In the genomic region with DNA sequence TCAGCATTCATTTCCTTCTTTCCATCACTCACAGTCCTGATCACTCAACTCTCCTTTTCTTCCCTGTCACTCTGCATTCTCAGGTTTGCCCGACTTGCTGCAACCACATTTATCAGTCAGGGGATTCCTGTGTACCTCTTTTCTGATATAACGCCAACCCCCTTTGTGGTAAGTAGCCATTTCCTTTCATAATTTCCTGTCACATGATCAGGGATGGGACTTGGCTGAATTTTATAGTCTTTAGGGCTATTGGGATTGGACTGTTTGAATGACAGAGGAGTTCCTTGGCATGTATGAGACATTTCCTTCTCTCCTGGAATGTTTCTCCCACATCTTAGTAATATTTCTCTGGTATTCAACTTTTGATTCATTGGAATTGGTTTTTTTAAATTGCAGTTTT, we compare ENCODE assay signal across 10 cellular contexts. TPM values are rescaled to one million over a fixed set of nuclear protein-coding genes. Genes with fewer than 3 reads are reported as not detected.
DNase-seq lines count a peak whose midpoint lies in the region; ATAC-seq and TF ChIP-seq lines count a peak whose summit lies in the region.
"Had no signal": no experiment of that assay in that cellular context is flagged by ENCODE, and none has a peak within 500 bp of the region (broad histone marks: within the 10 kb centered on the region; RNA-seq: fewer than 3 reads in every experiment).

No MANE protein-coding gene starts in this region.

- H3K79me2 ChIP-seq in Karpas-422 (ENCODE audit: low read length), result peaks cover 19% of the 10 kb centered on the region

- peaks cover 45% of the 10 kb centered on the region; the same call in 1 of the 2 replicates for H3K36me3 ChIP-seq in Karpas-422 (ENCODE audit: insufficient read depth, low read length)

- H3K27ac ChIP-seq in Karpas-422 (ENCODE audit: low read length), result no peak overlapping the region

- TF ChIP-seq CTCF in fibroblast of mammary gland (conservative IDR thresholded peaks at IDR 0.05; ENCODE audit: control insufficient read depth, insufficient read depth, low read depth, low read length), result no peak

- H3K27ac Mint-ChIP-seq in activated CD8-positive, alpha-beta memory T cell treated with anti-CD3 and anti-CD28 coated beads, Interleukin-2, amount 10 ng/mL, durations not matched to agents 7 days and 5 days, result peak overlapping the region; percentile 37

- H3K27me3 ChIP-seq in Karpas-422 (ENCODE audit: low read length), result no peaks in the 10 kb centered on the region

- ATAC-seq in activated CD8-positive, alpha-beta memory T cell treated with anti-CD3 and anti-CD28 coated beads, Interleukin-2, amount 10 ng/mL, durations not matched to agents 7 days and 5 days, result peak; percentile 53
- ATAC-seq in stimulated activated naive CD8-positive, alpha-beta T cell treated with anti-CD3 and anti-CD28 coated beads, Interleukin-15, Interleukin-2, amounts not matched to agents 100 U/mL and 50 U/mL, for 24 hours, result peak; percentile 40

- H3K9ac ChIP-seq in Karpas-422 (ENCODE audit: low read length), result no peak overlapping the region

- DNase-seq in activated CD8-positive, alpha-beta memory T cell treated with anti-CD3 and anti-CD28 coated beads, Interleukin-2, amount 10 ng/mL, durations not matched to agents 7 days and 5 days, result no peak
- DNase-seq in activated CD8-positive, alpha-beta memory T cell treated with anti-CD3 and anti-CD28 coated beads for 24 hours, result no peak
- DNase-seq in SW 1271 (lab: John Stamatoyannopoulos, UW), result peak; percentile 51 to 68
- DNase-seq in fibroblast of mammary gland (ENCODE audit: low read depth), result peak; percentile 70
- no peak for DNase-seq in stimulated activated naive CD8-positive, alpha-beta T cell treated with anti-CD3 and anti-CD28 coated beads, Interleukin-15, Interleukin-2, amounts not matched to agents 100 U/mL and 50 U/mL, for 24 hours
- DNase-seq in DMS114 treated with DMSO at 0.1 percent for 48 hours (lab: John Stamatoyannopoulos, UW; ENCODE audit: unreplicated experiment), result no peak
- DNase-seq in Karpas-422, result no peak
- DNase-seq in middle frontal gyrus (ENCODE audit: extremely low spot score, low spot score), result no peak
- DNase-seq: midbrain had no signal

- H2AFZ ChIP-seq in Karpas-422 (ENCODE audit: low read length), result no peak overlapping the region

- no peak overlapping the region for H3K4me3 ChIP-seq in fibroblast of mammary gland (ENCODE audit: control insufficient read depth, low read depth, low read length)
- no peak overlapping the region for H3K4me3 ChIP-seq in Karpas-422 (ENCODE audit: low read length)
- H3K4me3 ChIP-seq: coronary artery had no signal

- H3K9me3 ChIP-seq in Karpas-422 (ENCODE audit: low read length), result no peaks in the 10 kb centered on the region

- CTCF ChIA-PET in activated CD8-positive, alpha-beta memory T cell treated with anti-CD3 and anti-CD28 coated beads, Interleukin-2, amount 10 ng/mL, durations not matched to agents 7 days and 5 days (lab: Charles Lee), result interaction anchor here (1.5 kb wide), 1 partner anchor 235 kb away, joined by 3 read pairs; no protein-coding TSS in a partner anchor

- H3K4me1 ChIP-seq in Karpas-422 (ENCODE audit: low read length), result no peaks in the 10 kb centered on the region

- no peaks in the 10 kb centered on the region for H3K9me3 Mint-ChIP-seq in activated CD8-positive, alpha-beta memory T cell treated with anti-CD3 and anti-CD28 coated beads, Interleukin-2, amount 10 ng/mL, durations not matched to agents 7 days and 5 days (ENCODE audit: low read depth)

- peaks cover 22% of the 10 kb centered on the region for H3K4me1 Mint-ChIP-seq in activated CD8-positive, alpha-beta memory T cell treated with anti-CD3 and anti-CD28 coated beads, Interleukin-2, amount 10 ng/mL, durations not matched to agents 7 days and 5 days

- H3K36me3 Mint-ChIP-seq in activated CD8-positive, alpha-beta memory T cell treated with anti-CD3 and anti-CD28 coated beads, Interleukin-2, amount 10 ng/mL, durations not matched to agents 7 days and 5 days, result peaks cover 38% of the 10 kb centered on the region

- H3K4me2 ChIP-seq in Karpas-422 (ENCODE audit: low read depth, low read length, poor library complexity, severe bottlenecking), result no peak overlapping the region

- H3K27me3 Mint-ChIP-seq in activated CD8-positive, alpha-beta memory T cell treated with anti-CD3 and anti-CD28 coated beads, Interleukin-2, amount 10 ng/mL, durations not matched to agents 7 days and 5 days, result no peaks in the 10 kb centered on the region

- H4K20me1 ChIP-seq in Karpas-422 (ENCODE audit: insufficient read depth, low read depth, low read length), result no peaks in the 10 kb centered on the region

- H3K9me2 ChIP-seq in Karpas-422 (replicated peaks; ENCODE audit: insufficient read depth, low read length), result no peaks in the 10 kb centered on the region

- no peak overlapping the region for H3K4me3 Mint-ChIP-seq in activated CD8-positive, alpha-beta memory T cell treated with anti-CD3 and anti-CD28 coated beads, Interleukin-2, amount 10 ng/mL, durations not matched to agents 7 days and 5 days

RNA-seq across cellular contexts. Expression of gene PGM2, which starts 11.0 kb away (rescaled TPM):
- 10 to 100 TPM; 38.6 to 49.0 TPM for total RNA-seq in activated CD8-positive, alpha-beta memory T cell treated with anti-CD3 and anti-CD28 coated beads, Interleukin-2, amount 10 ng/mL, durations not matched to agents 7 days and 5 days
- total RNA-seq in Karpas-422 (2014; rRNA removed; shearing (Covaris generic); ENCODE audit: low replicate concordance), result 30.4 and 40.3 TPM in 2 replicates

RNA-seq across cellular contexts. Expression of gene TBC1D1, which starts 53.4 kb away (rescaled TPM):
- total RNA-seq in activated CD8-positive, alpha-beta memory T cell treated with anti-CD3 and anti-CD28 coated beads, Interleukin-2, amount 10 ng/mL, durations not matched to agents 7 days and 5 days, result 10 to 100 TPM; 62.9 to 72.2 TPM
- total RNA-seq in Karpas-422 (2014; rRNA removed; shearing (Covaris generic); ENCODE audit: low replicate concordance), result 30.5 and 47.9 TPM in 2 replicates

Comparison
In these comparisons a context has a peak if more than half of its experiments do, and no peak if none do; other contexts are left out.
1. DNase-seq: peak in SW 1271 (2 of 2) and fibroblast of mammary gland (single experiment); none in activated CD8-positive, alpha-beta memory T cell treated with anti-CD3 and anti-CD28 coated beads, Interleukin-2, amount 10 ng/mL, durations not matched to agents 7 days and 5 days (single experiment), activated CD8-positive, alpha-beta memory T cell treated with anti-CD3 and anti-CD28 coated beads for 24 hours (single experiment), stimulated activated naive CD8-positive, alpha-beta T cell treated with anti-CD3 and anti-CD28 coated beads, Interleukin-15, Interleukin-2, amounts not matched to agents 100 U/mL and 50 U/mL, for 24 hours (single experiment), DMS114 treated with DMSO at 0.1 percent for 48 hours (single experiment), Karpas-422 (single experiment) and middle frontal gyrus (single experiment).